In the genomic region with DNA sequence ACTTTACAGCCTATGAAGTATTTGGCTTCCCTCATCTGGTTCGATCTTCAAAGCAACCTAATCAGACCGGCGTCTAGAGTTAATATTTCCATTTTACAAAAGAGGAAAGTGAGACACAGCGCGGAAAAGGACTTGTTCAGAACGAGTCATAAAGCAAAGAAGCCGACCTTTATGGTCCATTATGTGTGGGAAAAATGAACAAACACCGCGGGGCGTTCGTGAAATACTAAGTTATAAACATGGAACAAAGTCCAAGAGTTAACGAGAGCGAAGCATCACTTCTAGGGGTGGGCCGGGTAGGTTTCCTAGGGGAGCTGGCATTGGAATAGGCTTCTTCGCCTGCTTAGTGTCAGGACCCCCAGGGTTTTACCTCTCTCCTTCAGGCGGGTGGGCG, we compare ENCODE assay signal across 8 cellular contexts. TPM values are rescaled to one million over a fixed set of nuclear protein-coding genes. Genes with fewer than 3 reads are reported as not detected.
DNase-seq lines count a peak whose midpoint lies in the region; ATAC-seq and TF ChIP-seq lines count a peak whose summit lies in the region.

No MANE protein-coding gene starts in this region.

- H3K9me3 Mint-ChIP-seq in nephron, result no peaks in the 10 kb centered on the region

- no peaks in the 10 kb centered on the region for H3K9me3 ChIP-seq in NT2/D1 (ENCODE audit: insufficient read depth, low read length)

- H3K27ac Mint-ChIP-seq in nephron, result no peak overlapping the region

- DNase-seq in GM13977 (ENCODE audit: low spot score) (peak; percentile 46), NT2/D1 (ENCODE audit: low read depth, low spot score) (no peak), dermis blood vessel endothelial cell (peak; percentile 23), GF-D8 (lab: John Stamatoyannopoulos, UW) (no peak), DMS 273 (lab: John Stamatoyannopoulos, UW; ENCODE audit: unreplicated experiment) (no peak)

- H3K27me3 ChIP-seq in NT2/D1 (ENCODE audit: insufficient read depth, insufficient read length), result peaks cover 4% of the 10 kb centered on the region

- H3K36me3 ChIP-seq in NT2/D1 (ENCODE audit: insufficient read depth, insufficient read length, low read length), result peaks cover 13% of the 10 kb centered on the region

- H3K27me3 Mint-ChIP-seq in nephron (ENCODE audit: low read depth), result peaks cover 27% of the 10 kb centered on the region

- peak overlapping the region; percentile 90 to 97 (median 95) for H3K4me3 Mint-ChIP-seq in nephron

- TF ChIP-seq CTCF in GM13977 (IDR thresholded peaks at IDR 0.05; ENCODE audit: extremely low read depth, insufficient read depth, missing control alignments) (no peak), nephron (IDR thresholded peaks at IDR 0.05; ENCODE audit: unreplicated experiment in 3 of 3) (no peak)

- no peak for ATAC-seq in GM21576 (IDR thresholded peaks at IDR 0.05; ENCODE audit: unreplicated experiment)
- ATAC-seq in HG03442 (IDR thresholded peaks at IDR 0.05; ENCODE audit: unreplicated experiment), result no peak

- H3K4me1 Mint-ChIP-seq in nephron, result peaks cover 9% of the 10 kb centered on the region

- peaks cover 9% of the 10 kb centered on the region for H3K36me3 Mint-ChIP-seq in nephron (ENCODE audit: low read depth)

- peaks cover 4% of the 10 kb centered on the region for H3K4me1 ChIP-seq in NT2/D1 (ENCODE audit: insufficient read depth, insufficient read length)

- in situ Hi-C loops in GM13977 (cut with MboI; ENCODE audit: low pct_unique_long_range_greater_than_20kb, low sequenced_read_pairs, unreplicated experiment), result no loop called here

- peak overlapping the region; percentile 74 for H3K4me3 ChIP-seq in NT2/D1 (ENCODE audit: insufficient read length, low read depth)

- H3K9ac ChIP-seq in NT2/D1 (ENCODE audit: insufficient read length, low read depth), result peak overlapping the region; percentile 61

RNA-seq across cellular contexts. Expression of gene DUSP18, which starts 0.6 kb away (rescaled TPM):
- total RNA-seq in dermis blood vessel endothelial cell, result 14.0 and 15.4 TPM in 2 replicates

RNA-seq across cellular contexts. Expression of gene OSBP2, which starts 27.6 kb away (rescaled TPM):
- total RNA-seq in dermis blood vessel endothelial cell, result 14.4 and 18.0 TPM in 2 replicates

RNA-seq across cellular contexts. Expression of gene SLC35E4, which starts 31.5 kb away (rescaled TPM):
- 30.8 and 40.7 TPM in 2 replicates for total RNA-seq in dermis blood vessel endothelial cell

Comparison
In these comparisons a context has a peak if more than half of its experiments do, and no peak if none do; other contexts are left out.
1. DNase-seq: peak in GM13977 (single experiment) and dermis blood vessel endothelial cell (single experiment); none in NT2/D1 (single experiment), GF-D8 (single experiment) and DMS 273 (single experiment).